Comparison of ENCODE assay signal across 1 cellular context in the genomic region with DNA sequence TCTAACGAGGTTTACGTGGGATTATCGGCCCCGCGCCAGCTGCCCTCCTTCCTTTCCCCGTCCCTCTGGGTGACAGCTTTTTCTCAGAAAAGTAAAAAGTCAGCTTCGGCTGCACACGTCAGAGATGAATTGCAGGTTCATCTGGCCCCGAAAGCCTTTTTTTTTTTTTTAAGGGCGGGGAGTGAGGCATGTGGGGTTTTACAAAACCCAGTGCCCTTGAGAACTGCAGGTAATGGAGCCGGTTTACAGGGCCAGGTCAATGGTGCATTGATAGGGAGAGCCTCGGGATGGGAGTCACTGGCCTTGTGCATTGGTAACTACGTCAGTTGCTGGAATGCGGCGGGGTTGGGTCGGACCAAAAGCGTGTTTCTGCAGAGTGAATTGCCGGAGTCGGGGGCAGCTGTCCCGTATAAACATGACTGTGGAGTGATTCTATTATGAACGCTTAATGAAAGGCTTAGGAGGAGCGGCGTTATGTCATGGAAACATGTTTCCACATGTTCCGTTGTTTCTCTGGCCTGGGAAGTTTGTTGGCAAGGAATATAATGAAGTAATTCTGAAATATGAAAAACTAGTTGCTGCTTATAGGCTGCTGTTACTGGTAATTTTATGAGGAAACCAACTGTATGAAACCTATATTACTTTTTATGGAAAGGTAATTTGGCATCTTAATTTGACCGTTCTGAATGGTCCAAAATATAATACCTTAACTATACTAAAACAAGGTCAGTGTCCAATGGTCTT.
A peak's percentile ranks its signal among the peaks of the same experiment; 100 is the strongest.
TF ChIP-seq lines count a peak whose summit lies in the region.

No MANE protein-coding gene starts in this region.

TF ChIP-seq in HEK293, 187 proteins besides CTCF, POLR2A, EP300 and RAD21 (continued from another document):
- TF ChIP-seq ZNF449 (tag by site-specific recombination; IDR thresholded peaks at IDR 0.05) (no peak), SALL2 (tag by site-specific recombination; IDR thresholded peaks at IDR 0.05; ENCODE audit: borderline replicate concordance) (no peak), ZBTB7A (tag by site-specific recombination; IDR thresholded peaks at IDR 0.05; ENCODE audit: low read depth) (no peak), ZNF473 (tag by site-specific recombination; IDR thresholded peaks at IDR 0.05) (no peak), ZNF544 (tag by site-specific recombination; IDR thresholded peaks at IDR 0.05) (no peak), ZNF521 (tag by site-specific recombination; IDR thresholded peaks at IDR 0.05) (no peak), IKZF3 (tag by site-specific recombination; IDR thresholded peaks at IDR 0.05) (peak; percentile 44; the same call in 1 of the 2 replicates), ZNF610 (tag by site-specific recombination; IDR thresholded peaks at IDR 0.05; ENCODE audit: borderline replicate concordance) (peak; percentile 54; the same call in 1 of the 2 replicates), KLF16 (tag by site-specific recombination; IDR thresholded peaks at IDR 0.05) (0 out of 2 replicates have a peak, but pooled peaks have one; percentile 30), ZBTB10 (tag by site-specific recombination; IDR thresholded peaks at IDR 0.05) (no peak), ZEB2 (tag by site-specific recombination; IDR thresholded peaks at IDR 0.05) (peak; percentile 54), SCRT2 (tag by site-specific recombination; IDR thresholded peaks at IDR 0.05) (peak; percentile 34; the same call in 1 of the 2 replicates), ZSCAN30 (tag by site-specific recombination; IDR thresholded peaks at IDR 0.05) (no peak), ATF2 (tag by site-specific recombination; IDR thresholded peaks at IDR 0.05; ENCODE audit: low read depth) (peak; percentile 80), ZNF366 (tag by site-specific recombination; conservative IDR thresholded peaks at IDR 0.05) (0 out of 2 replicates have a peak, but pooled peaks have one; percentile 20), ZNF501 (tag by site-specific recombination; IDR thresholded peaks at IDR 0.05) (no peak)
- TF ChIP-seq, protein P1, sequence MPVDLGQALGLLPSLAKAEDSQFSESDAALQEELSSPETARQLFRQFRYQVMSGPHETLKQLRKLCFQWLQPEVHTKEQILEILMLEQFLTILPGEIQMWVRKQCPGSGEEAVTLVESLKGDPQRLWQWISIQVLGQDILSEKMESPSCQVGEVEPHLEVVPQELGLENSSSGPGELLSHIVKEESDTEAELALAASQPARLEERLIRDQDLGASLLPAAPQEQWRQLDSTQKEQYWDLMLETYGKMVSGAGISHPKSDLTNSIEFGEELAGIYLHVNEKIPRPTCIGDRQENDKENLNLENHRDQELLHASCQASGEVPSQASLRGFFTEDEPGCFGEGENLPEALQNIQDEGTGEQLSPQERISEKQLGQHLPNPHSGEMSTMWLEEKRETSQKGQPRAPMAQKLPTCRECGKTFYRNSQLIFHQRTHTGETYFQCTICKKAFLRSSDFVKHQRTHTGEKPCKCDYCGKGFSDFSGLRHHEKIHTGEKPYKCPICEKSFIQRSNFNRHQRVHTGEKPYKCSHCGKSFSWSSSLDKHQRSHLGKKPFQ (tag by site-specific recombination; IDR thresholded peaks at IDR 0.05): 0 out of 2 replicates have a peak, but pooled peaks have one; percentile 26
TF ChIP-seq in HEK293: peak in this region for 16.
